In genomic region chr2:60544980-60545560, GRCh38 we compare ENCODE assay signal across 11 cellular contexts. TPM values are rescaled to one million over a fixed set of nuclear protein-coding genes. Genes with fewer than 3 reads are reported as not detected.
DNase-seq lines count a peak whose midpoint lies in the region; ATAC-seq and TF ChIP-seq lines count a peak whose summit lies in the region.
"Had no signal": no experiment of that assay in that cellular context is flagged by ENCODE, and none has a peak within 500 bp of the region (broad histone marks: within the 10 kb centered on the region; RNA-seq: fewer than 3 reads in every experiment).

No MANE protein-coding gene starts in this region.

- peak; percentile 27 for ATAC-seq in GM19463 (IDR thresholded peaks at IDR 0.05; ENCODE audit: unreplicated experiment)
- peak; percentile 43 for ATAC-seq in HG03565 (IDR thresholded peaks at IDR 0.05; ENCODE audit: unreplicated experiment)

- WGBS in esophagus squamous epithelium, 2 donors = 28 to 32% methylated on average over 7 to 8 of the region's 8 CpGs
- 50 to 54% methylated on average over 8 of the region's 8 CpGs for WGBS in testis, 2 donors

- H3K4me1 ChIP-seq in esophagus squamous epithelium (peaks cover 12 to 99% (median 23%) of the 10 kb centered on the region in 3 donors), stomach smooth muscle (ENCODE audit: control insufficient read depth, insufficient read depth, low read length) (peaks cover 21% of the 10 kb centered on the region), testis (peaks cover 7% of the 10 kb centered on the region)
- H3K4me1 ChIP-seq: Caco-2 had no signal

- H3K36me3 ChIP-seq in esophagus squamous epithelium = peaks cover 0 to 5% (median 0%) of the 10 kb centered on the region in 3 donors
- H3K36me3 ChIP-seq in stomach smooth muscle (ENCODE audit: control insufficient read depth in 2 of 2, insufficient read depth in 2 of 2, low read length in 2 of 2) = no peaks in the 10 kb centered on the region
- no peaks in the 10 kb centered on the region for H3K36me3 ChIP-seq in testis (ENCODE audit: low read depth, missing control alignments)

- H3K9me3 ChIP-seq in esophagus squamous epithelium = no peaks in the 10 kb centered on the region
- no peaks in the 10 kb centered on the region for H3K9me3 ChIP-seq in stomach smooth muscle (ENCODE audit: control insufficient read depth in 2 of 2, low read length in 2 of 2)
- H3K9me3 ChIP-seq in testis = no peaks in the 10 kb centered on the region
- H3K9me3 ChIP-seq: Caco-2 had no signal

- TF ChIP-seq POLR2A in esophagus squamous epithelium (IDR thresholded peaks at IDR 0.05) = no peak
- TF ChIP-seq POLR2A in testis (IDR thresholded peaks at IDR 0.05) = no peak

- TF ChIP-seq CTCF in esophagus squamous epithelium (IDR thresholded peaks at IDR 0.05) (no peak), testis (IDR thresholded peaks at IDR 0.05) (no peak)

- H3K27me3 ChIP-seq in esophagus squamous epithelium (peaks cover 0 to 66% (median 0%) of the 10 kb centered on the region in 4 donors), stomach smooth muscle (ENCODE audit: control insufficient read depth in 1 of 2, insufficient read depth in 2 of 2, low read length in 2 of 2) (peaks cover 2% of the 10 kb centered on the region in 2 donors), testis (no peaks in the 10 kb centered on the region)

- DNase-seq in esophagus squamous epithelium (lab: John Stamatoyannopoulos, UW) (no peak), SKM-1 (lab: John Stamatoyannopoulos, UW; ENCODE audit: unreplicated experiment) (no peak), testis (no peak), DMS153 treated with DMSO at 0.1 percent for 48 hours (lab: John Stamatoyannopoulos, UW; ENCODE audit: unreplicated experiment) (no peak)
- DNase-seq: Caco-2, left cardiac atrium, NCI-H1694 treated with DMSO at 0.1 percent for 48 hours, T-helper 9 cell had no signal

- peak overlapping the region; percentile 51 to 91 (median 90) for H3K27ac ChIP-seq in esophagus squamous epithelium
- peak overlapping the region; percentile 93 for H3K27ac ChIP-seq in stomach smooth muscle (ENCODE audit: low read length)
- H3K27ac ChIP-seq in testis = no peak overlapping the region

- H3K4me3 ChIP-seq in esophagus squamous epithelium = no peak overlapping the region
- peak overlapping the region; percentile 34 to 40 for H3K4me3 ChIP-seq in stomach smooth muscle (ENCODE audit: low read length in 2 of 2)
- H3K4me3 ChIP-seq in testis = no peak overlapping the region

- intact Hi-C loops in esophagus squamous epithelium (cut with DNase I) (no loop called here), testis (cut with DNase I; ENCODE audit: low total_unique reads) (no loop called here)

- peak overlapping the region; percentile 64 to 70 for H3K9ac ChIP-seq in stomach smooth muscle (ENCODE audit: low read length in 2 of 2)

RNA-seq across cellular contexts. Expression of gene BCL11A, which starts 8.4 kb away (rescaled TPM):
- total RNA-seq in esophagus squamous epithelium (10 to 100 TPM; 23.9 to 46.2 (median 33.8) TPM), testis (10 to 100 TPM in 1 of 2 donors, 1 to 10 TPM in 1; 4.1 to 11.6 TPM)
- 5.1 TPM for polyA plus RNA-seq in testis (ENCODE audit: insufficient read depth, low read depth, low replicate concordance)

Comparison
In these comparisons a context has a peak if more than half of its experiments do, and no peak if none do; other contexts are left out.
1. H3K27ac ChIP-seq: peak in esophagus squamous epithelium (4 of 4) and stomach smooth muscle (single experiment); none in testis (0 of 2).
2. H3K4me3 ChIP-seq: peak in stomach smooth muscle (2 of 2); none in esophagus squamous epithelium (0 of 4) and testis (0 of 2).